In genomic region chr4:155900402-155900801, GRCh38 we compare ENCODE assay signal across 16 cellular contexts. TPM values are rescaled to one million over a fixed set of nuclear protein-coding genes. Genes with fewer than 3 reads are reported as not detected.
A peak's percentile ranks its signal among the peaks of the same experiment; 100 is the strongest.
DNase-seq lines count a peak whose midpoint lies in the region; ATAC-seq and TF ChIP-seq lines count a peak whose summit lies in the region.
"Had no signal": no experiment of that assay in that cellular context is flagged by ENCODE, and none has a peak within 500 bp of the region (broad histone marks: within the 10 kb centered on the region; RNA-seq: fewer than 3 reads in every experiment).

No MANE protein-coding gene starts in this region.

- peaks cover 2% of the 10 kb centered on the region for H3K9me3 Mint-ChIP-seq in activated naive CD8-positive, alpha-beta T cell treated with anti-CD3 and anti-CD28 coated beads, Interleukin-2, amount 50 U/mL, for 24 hours
- H3K9me3 Mint-ChIP-seq: T-helper 2 cell treated with Interferon-gamma antibody and Interleukin-4, amounts not matched to agents 5 μg/mL and 100 μg/mL, for 36 hours had no signal

- H3K36me3 Mint-ChIP-seq in activated naive CD8-positive, alpha-beta T cell treated with anti-CD3 and anti-CD28 coated beads, Interleukin-2, amount 50 U/mL, for 24 hours (ENCODE audit: low read depth): no peaks in the 10 kb centered on the region

- H3K9me3 ChIP-seq in Panc1 (ENCODE audit: control insufficient read depth, insufficient read depth, low read depth, low read length): no peaks in the 10 kb centered on the region
- H3K9me3 ChIP-seq in osteoblast (ENCODE audit: low read depth, low read length): no peaks in the 10 kb centered on the region
- H3K9me3 ChIP-seq: body of pancreas had no signal

- no peak overlapping the region for H2AFZ ChIP-seq in osteoblast (ENCODE audit: low read length)

- H3K27ac Mint-ChIP-seq in activated naive CD8-positive, alpha-beta T cell treated with anti-CD3 and anti-CD28 coated beads, Interleukin-2, amount 50 U/mL, for 24 hours: no peak overlapping the region
- H3K27ac Mint-ChIP-seq: T-helper 2 cell treated with Interferon-gamma antibody and Interleukin-4, amounts not matched to agents 5 μg/mL and 100 μg/mL, for 36 hours had no signal

- H4K20me1 ChIP-seq in osteoblast (ENCODE audit: insufficient read depth, low read length): no peaks in the 10 kb centered on the region

- H3K27ac ChIP-seq in Panc1 (ENCODE audit: low read length): no peak overlapping the region
- H3K27ac ChIP-seq in osteoblast (ENCODE audit: low read depth, low read length): no peak overlapping the region
- H3K27ac ChIP-seq: body of pancreas had no signal

- H3K4me2 ChIP-seq in osteoblast (ENCODE audit: insufficient read depth, low read length): no peak overlapping the region

- in situ Hi-C loops in Panc1 (cut with HindIII; ENCODE audit: low pct_unique_long_range_greater_than_20kb, low sequenced_read_pairs): no loop called here

- intact Hi-C loops in Panc1 (cut with micrococcal nuclease; ENCODE audit: unreplicated experiment): loop anchor here (10.0 kb wide), 1 partner anchor 76 kb away; no protein-coding TSS in a partner anchor

- no peaks in the 10 kb centered on the region for H3K4me1 Mint-ChIP-seq in activated naive CD8-positive, alpha-beta T cell treated with anti-CD3 and anti-CD28 coated beads, Interleukin-2, amount 50 U/mL, for 24 hours

- ATAC-seq in GM18520 (IDR thresholded peaks at IDR 0.05; ENCODE audit: unreplicated experiment) (peak; percentile 43), Panc1 (peak; percentile 60)
- no peak for ATAC-seq in activated naive CD8-positive, alpha-beta T cell treated with anti-CD3 and anti-CD28 coated beads, Interleukin-2, amount 50 U/mL, for 24 hours
- ATAC-seq: body of pancreas, left ventricle myocardium superior had no signal

- no peaks in the 10 kb centered on the region for H3K36me3 ChIP-seq in Panc1 (ENCODE audit: control insufficient read depth, insufficient read depth, low read length)
- no peaks in the 10 kb centered on the region for H3K36me3 ChIP-seq in osteoblast (ENCODE audit: insufficient read depth, low read length)

- peaks cover 9% of the 10 kb centered on the region for H3K27me3 Mint-ChIP-seq in activated naive CD8-positive, alpha-beta T cell treated with anti-CD3 and anti-CD28 coated beads, Interleukin-2, amount 50 U/mL, for 24 hours

- CTCF ChIA-PET in Panc1 (lab: Charles Lee): no interaction called here

- BruUV-seq in Panc1 (replicated peaks; lab: Mats Ljungman, UMichigan): no TSS peak

- no peak for TF ChIP-seq CTCF in Panc1 (IDR thresholded peaks at IDR 0.05)
- no peak for TF ChIP-seq CTCF in foreskin fibroblast (IDR thresholded peaks at IDR 0.05; ENCODE audit: low read depth, low read length)
- TF ChIP-seq CTCF in osteoblast (IDR thresholded peaks at IDR 0.05; ENCODE audit: extremely low read depth, low read depth, low read length): no peak

- POLR2A ChIA-PET in Panc1 (lab: Charles Lee): no interaction called here

- H3K4me1 ChIP-seq in Panc1 (ENCODE audit: control insufficient read depth, insufficient read depth, low read length) (no peaks in the 10 kb centered on the region), osteoblast (ENCODE audit: insufficient read depth, low read length) (no peaks in the 10 kb centered on the region)
- H3K4me1 ChIP-seq: body of pancreas had no signal

- no peak overlapping the region for H3K4me3 Mint-ChIP-seq in activated naive CD8-positive, alpha-beta T cell treated with anti-CD3 and anti-CD28 coated beads, Interleukin-2, amount 50 U/mL, for 24 hours
- H3K4me3 Mint-ChIP-seq: T-helper 2 cell treated with Interferon-gamma antibody and Interleukin-4, amounts not matched to agents 5 μg/mL and 100 μg/mL, for 36 hours had no signal

- H3K4me3 ChIP-seq in Panc1 (ENCODE audit: low read depth in 2 of 2, low read length in 2 of 2): no peak overlapping the region
- no peak overlapping the region for H3K4me3 ChIP-seq in foreskin fibroblast (ENCODE audit: low read depth in 1 of 2, low read length in 2 of 2)
- H3K4me3 ChIP-seq in osteoblast (ENCODE audit: insufficient read depth, low read length): no peak overlapping the region
- H3K4me3 ChIP-seq: body of pancreas had no signal

- H3K27me3 ChIP-seq in Panc1 (ENCODE audit: control insufficient read depth, insufficient read depth, low read length) (no peaks in the 10 kb centered on the region), osteoblast (ENCODE audit: insufficient read depth, low read length) (peaks cover 9% of the 10 kb centered on the region)
- H3K27me3 ChIP-seq: body of pancreas had no signal

- H3K79me2 ChIP-seq in osteoblast (ENCODE audit: insufficient read depth, low read length): no peaks in the 10 kb centered on the region

- DNase-seq in Panc1 (ENCODE audit: low read depth, low spot score) (no peak), foreskin fibroblast (peak; percentile 51 to 62), osteoblast (ENCODE audit: insufficient read length, low spot score, missing footprints) (peak; percentile 59), SKM-1 treated with dmso at 0.1 percent for 144 hours (lab: John Stamatoyannopoulos, UW; ENCODE audit: unreplicated experiment) (no peak), midbrain (lab: John Stamatoyannopoulos, UW) (no peak)
- no peak for DNase-seq in activated naive CD8-positive, alpha-beta T cell treated with anti-CD3 and anti-CD28 coated beads, Interleukin-2, amount 50 U/mL, for 24 hours
- no peak for DNase-seq in effector CD4-positive, alpha-beta T cell
- DNase-seq: activated T-cell treated with anti-CD3 and anti-CD28 coated beads for 4 hours, body of pancreas, DMS 273 treated with DMSO at 0.1 percent for 48 hours, erythroblast, left ventricle myocardium superior, NCI-H1694 treated with DMSO at 0.1 percent for 48 hours had no signal

RNA-seq across cellular contexts. Expression of gene TDO2, which starts 3.1 kb away (rescaled TPM):
- total RNA-seq in Panc1 (2021; ENCODE audit: unreplicated experiment) (0.13 TPM), osteoblast (0.88 and 1.4 TPM in 2 replicates)
- not detected for polyA plus RNA-seq in Panc1 (2012; ENCODE audit: insufficient read length)
- total RNA-seq: left ventricle myocardium superior had no signal

RNA-seq across cellular contexts. Expression of gene ASIC5, which starts 34.3 kb away (rescaled TPM):
- not detected for total RNA-seq in Panc1 (2021; ENCODE audit: unreplicated experiment)
- polyA plus RNA-seq in Panc1 (2012; ENCODE audit: insufficient read length): not detected
- total RNA-seq in osteoblast: not detected in 2 replicates
- total RNA-seq: body of pancreas, left ventricle myocardium superior, urinary bladder had no signal
- polyA plus RNA-seq: urinary bladder had no signal

RNA-seq across cellular contexts. Expression of gene CTSO, which starts 53.3 kb away (rescaled TPM):
- total RNA-seq in Panc1 (2021; ENCODE audit: unreplicated experiment) (3.3 TPM), osteoblast (25.0 and 33.0 TPM in 2 replicates)
- 1.8 TPM for polyA plus RNA-seq in Panc1 (2012; ENCODE audit: insufficient read length)

Comparison
In these comparisons a context has a peak if more than half of its experiments do, and no peak if none do; other contexts are left out.
1. DNase-seq: peak in foreskin fibroblast (2 of 2) and osteoblast (single experiment); none in Panc1 (single experiment), SKM-1 treated with dmso at 0.1 percent for 144 hours (single experiment), activated naive CD8-positive, alpha-beta T cell treated with anti-CD3 and anti-CD28 coated beads, Interleukin-2, amount 50 U/mL, for 24 hours (single experiment), midbrain (single experiment) and effector CD4-positive, alpha-beta T cell (single experiment).